ENCODE assay signal across 12 cellular contexts in the genomic region with DNA sequence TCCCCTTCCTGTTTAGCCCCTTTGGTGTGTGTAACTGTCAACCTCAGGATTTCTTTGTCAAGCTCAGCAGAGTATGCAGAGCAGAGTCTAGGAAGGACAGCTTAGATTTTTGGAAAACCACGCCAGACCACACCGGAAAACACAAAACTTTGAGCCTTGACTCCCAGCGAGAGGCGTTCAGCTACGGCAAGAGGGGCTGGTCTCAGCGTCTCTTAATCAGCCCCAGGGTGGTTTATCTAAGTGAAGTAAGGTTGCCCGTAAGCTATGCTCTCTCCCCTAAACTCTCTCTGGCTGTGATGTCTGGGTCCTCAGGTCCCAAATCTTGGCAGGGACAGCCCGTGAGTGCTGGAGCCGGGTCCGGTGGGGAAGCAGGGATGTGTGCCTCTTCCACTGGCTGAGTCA.
DNase-seq lines count a peak whose midpoint lies in the region; ATAC-seq and TF ChIP-seq lines count a peak whose summit lies in the region.
"Had no signal": no experiment of that assay in that cellular context is flagged by ENCODE, and none has a peak within 500 bp of the region (broad histone marks: within the 10 kb centered on the region; RNA-seq: fewer than 3 reads in every experiment).

No MANE protein-coding gene starts in this region.

- no peak overlapping the region for H4K91ac ChIP-seq in mesenchymal stem cell (ENCODE audit: low read length)

- H3K4ac ChIP-seq in mesenchymal stem cell (ENCODE audit: low read depth in 1 of 2, low read length in 2 of 2): no peak overlapping the region

- peak overlapping the region; percentile 87; the same call in 1 of the 2 replicates for H3K27ac Mint-ChIP-seq in GM23338
- no peak overlapping the region for H3K27ac Mint-ChIP-seq in activated T-helper 1 cell treated with anti-CD3 and anti-CD28 coated beads, Interleukin-12 subunit alpha, Interleukin-12 subunit beta, Interleukin-2, Interleukin-4 antibody, amounts not matched to agents 30 ng/mL and 10 ng/mL and 1 ng/mL, durations not matched to agents 14 hours and 24 hours and 36 hours

- WGBS in mesenchymal stem cell: 84% methylated on average over 10 of the region's 10 CpGs

- no peak overlapping the region for H3K23ac ChIP-seq in mesenchymal stem cell (ENCODE audit: low read length in 2 of 2)

- no peaks in the 10 kb centered on the region for H3F3A ChIP-seq in GM23338 (replicated peaks; ENCODE audit: low read depth)

- H3K4me1 ChIP-seq in BLaER1 (peaks cover 60% of the 10 kb centered on the region), GM23338 (ENCODE audit: insufficient read depth) (no peaks in the 10 kb centered on the region), mesenchymal stem cell (ENCODE audit: control insufficient read depth, insufficient read depth, low read depth, low read length) (peaks cover 5% of the 10 kb centered on the region), uterus (no peaks in the 10 kb centered on the region)
- H3K4me1 ChIP-seq: transverse colon had no signal

- H3K4me3 ChIP-seq in BLaER1: peak overlapping the region; percentile 52
- no peak overlapping the region for H3K4me3 ChIP-seq in GM23338
- no peak overlapping the region for H3K4me3 ChIP-seq in mesenchymal stem cell (ENCODE audit: insufficient read depth in 1 of 2, low read depth in 1 of 2, low read length in 2 of 2)
- no peak overlapping the region for H3K4me3 ChIP-seq in uterus
- H3K4me3 ChIP-seq in foreskin fibroblast (ENCODE audit: low read depth in 1 of 2, low read length in 2 of 2): no peak overlapping the region
- H3K4me3 ChIP-seq: dorsolateral prefrontal cortex, transverse colon had no signal

- no peak for ATAC-seq in GM23338

- no peaks in the 10 kb centered on the region for H3K27me3 Mint-ChIP-seq in GM23338 (ENCODE audit: insufficient read depth, low read depth, poor library complexity)
- H3K27me3 Mint-ChIP-seq in activated T-helper 1 cell treated with anti-CD3 and anti-CD28 coated beads, Interleukin-12 subunit alpha, Interleukin-12 subunit beta, Interleukin-2, Interleukin-4 antibody, amounts not matched to agents 30 ng/mL and 10 ng/mL and 1 ng/mL, durations not matched to agents 14 hours and 24 hours and 36 hours (ENCODE audit: insufficient read depth): peaks cover 9% of the 10 kb centered on the region

- H3K9me3 ChIP-seq in BLaER1 (no peaks in the 10 kb centered on the region; the same call in 1 of the 2 replicates), mesenchymal stem cell (ENCODE audit: control insufficient read depth, low read length) (no peaks in the 10 kb centered on the region), uterus (no peaks in the 10 kb centered on the region)
- H3K9me3 ChIP-seq: transverse colon had no signal

- no peak overlapping the region for H3K14ac ChIP-seq in mesenchymal stem cell (ENCODE audit: low read length in 2 of 2)

- H3K27me3 ChIP-seq in BLaER1 (no peaks in the 10 kb centered on the region), GM23338 (ENCODE audit: insufficient read depth) (no peaks in the 10 kb centered on the region), mesenchymal stem cell (ENCODE audit: control insufficient read depth in 1 of 2, insufficient read depth in 1 of 2, low read length in 2 of 2) (no peaks in the 10 kb centered on the region), uterus (no peaks in the 10 kb centered on the region)
- H3K27me3 ChIP-seq: dorsolateral prefrontal cortex, transverse colon had no signal

- H3K9me2 ChIP-seq in GM23338 (ENCODE audit: insufficient read depth): no peaks in the 10 kb centered on the region

- no peak overlapping the region for H2BK15ac ChIP-seq in mesenchymal stem cell (ENCODE audit: low read depth, poor library complexity, severe bottlenecking)

- H3K79me1 ChIP-seq in mesenchymal stem cell (replicated peaks; ENCODE audit: low read length, poor library complexity, severe bottlenecking): no peaks in the 10 kb centered on the region

- H3K36me3 Mint-ChIP-seq in GM23338 (ENCODE audit: low read depth): no peaks in the 10 kb centered on the region
- H3K36me3 Mint-ChIP-seq in activated T-helper 1 cell treated with anti-CD3 and anti-CD28 coated beads, Interleukin-12 subunit alpha, Interleukin-12 subunit beta, Interleukin-2, Interleukin-4 antibody, amounts not matched to agents 30 ng/mL and 10 ng/mL and 1 ng/mL, durations not matched to agents 14 hours and 24 hours and 36 hours (ENCODE audit: low read depth): no peaks in the 10 kb centered on the region

- H3K4me2 ChIP-seq in BLaER1 (peak overlapping the region; percentile 94), GM23338 (no peak overlapping the region), mesenchymal stem cell (ENCODE audit: low read length, poor library complexity, severe bottlenecking) (no peak overlapping the region)

- H3K27ac ChIP-seq in BLaER1: peak overlapping the region; percentile 69
- no peak overlapping the region for H3K27ac ChIP-seq in GM23338 (ENCODE audit: low read depth)
- H3K27ac ChIP-seq in mesenchymal stem cell (ENCODE audit: low read length, poor library complexity, severe bottlenecking): no peak overlapping the region
- H3K27ac ChIP-seq in uterus: no peak overlapping the region
- H3K27ac ChIP-seq: dorsolateral prefrontal cortex, transverse colon had no signal

- intact Hi-C loops in activated T-helper 1 cell treated with anti-CD3 and anti-CD28 coated beads, Interleukin-12 subunit alpha, Interleukin-12 subunit beta, Interleukin-2, Interleukin-4 antibody, amounts not matched to agents 30 ng/mL and 10 ng/mL and 1 ng/mL, durations not matched to agents 14 hours and 24 hours and 36 hours (cut with micrococcal nuclease): no loop called here
- intact Hi-C loops in uterus (cut with DNase I; ENCODE audit: low total_unique reads): no loop called here

- H2BK120ac ChIP-seq in mesenchymal stem cell (ENCODE audit: low read depth, low read length): no peak overlapping the region

- TF ChIP-seq POLR2A in uterus (IDR thresholded peaks at IDR 0.05): no peak

- no peaks in the 10 kb centered on the region for H3K9me3 Mint-ChIP-seq in GM23338
- H3K9me3 Mint-ChIP-seq in activated T-helper 1 cell treated with anti-CD3 and anti-CD28 coated beads, Interleukin-12 subunit alpha, Interleukin-12 subunit beta, Interleukin-2, Interleukin-4 antibody, amounts not matched to agents 30 ng/mL and 10 ng/mL and 1 ng/mL, durations not matched to agents 14 hours and 24 hours and 36 hours: no peaks in the 10 kb centered on the region

- H3K4me1 Mint-ChIP-seq in GM23338: no peaks in the 10 kb centered on the region
- peaks cover 11% of the 10 kb centered on the region for H3K4me1 Mint-ChIP-seq in activated T-helper 1 cell treated with anti-CD3 and anti-CD28 coated beads, Interleukin-12 subunit alpha, Interleukin-12 subunit beta, Interleukin-2, Interleukin-4 antibody, amounts not matched to agents 30 ng/mL and 10 ng/mL and 1 ng/mL, durations not matched to agents 14 hours and 24 hours and 36 hours (ENCODE audit: low read depth)

- no peaks in the 10 kb centered on the region for H4K20me1 ChIP-seq in BLaER1
- no peaks in the 10 kb centered on the region for H4K20me1 ChIP-seq in GM23338 (replicated peaks; ENCODE audit: insufficient read depth)

- H3K18ac ChIP-seq in mesenchymal stem cell (ENCODE audit: low read depth in 1 of 2, low read length in 2 of 2): peak overlapping the region in 1 of 2 experiments; percentile 18

- no peak overlapping the region for H2BK5ac ChIP-seq in mesenchymal stem cell (ENCODE audit: low read depth, low read length, poor library complexity, severe bottlenecking)

- H3K4me3 Mint-ChIP-seq in GM23338: no peak overlapping the region
- H3K4me3 Mint-ChIP-seq in activated T-helper 1 cell treated with anti-CD3 and anti-CD28 coated beads, Interleukin-12 subunit alpha, Interleukin-12 subunit beta, Interleukin-2, Interleukin-4 antibody, amounts not matched to agents 30 ng/mL and 10 ng/mL and 1 ng/mL, durations not matched to agents 14 hours and 24 hours and 36 hours: peak overlapping the region; percentile 9

- H3K79me2 ChIP-seq in GM23338 (replicated peaks; ENCODE audit: insufficient read depth): no peaks in the 10 kb centered on the region

- TF ChIP-seq CTCF in GM23338 (conservative IDR thresholded peaks at IDR 0.05; ENCODE audit: low read depth in 2 of 2) (no peak), uterus (IDR thresholded peaks at IDR 0.05) (no peak), foreskin fibroblast (IDR thresholded peaks at IDR 0.05; ENCODE audit: low read depth, low read length) (no peak)

- no peaks in the 10 kb centered on the region for H3K36me3 ChIP-seq in BLaER1
- no peaks in the 10 kb centered on the region for H3K36me3 ChIP-seq in GM23338 (ENCODE audit: insufficient read depth)
- H3K36me3 ChIP-seq in mesenchymal stem cell (ENCODE audit: control insufficient read depth in 1 of 2, insufficient read depth in 2 of 2, low read depth in 1 of 2, low read length in 2 of 2): no peaks in the 10 kb centered on the region
- no peaks in the 10 kb centered on the region for H3K36me3 ChIP-seq in uterus
- H3K36me3 ChIP-seq: transverse colon had no signal

- H2AK5ac ChIP-seq in mesenchymal stem cell (ENCODE audit: low read length, severe bottlenecking): no peak overlapping the region

- peak overlapping the region; percentile 68; the same call in 1 of the 2 replicates for H3K9ac ChIP-seq in BLaER1
- peak overlapping the region; percentile 37 for H3K9ac ChIP-seq in mesenchymal stem cell (ENCODE audit: low read length)

- H4K8ac ChIP-seq in mesenchymal stem cell (ENCODE audit: low read length): no peak overlapping the region

- peak overlapping the region in 1 of 2 experiments; percentile 65 for H2BK12ac ChIP-seq in mesenchymal stem cell (ENCODE audit: low read length in 2 of 2)

- no peak for DNase-seq in GM23338 (ENCODE audit: low spot score)
- DNase-seq in activated T-helper 1 cell treated with anti-CD3 and anti-CD28 coated beads, Interleukin-12 subunit alpha, Interleukin-12 subunit beta, Interleukin-2, Interleukin-4 antibody, amounts not matched to agents 30 ng/mL and 10 ng/mL and 1 ng/mL, durations not matched to agents 14 hours and 24 hours and 36 hours (ENCODE audit: low spot score): no peak
- no peak for DNase-seq in mesenchymal stem cell
- DNase-seq in uterus: no peak
- DNase-seq in NCI-H226: no peak
- DNase-seq in foreskin fibroblast: no peak
- no peak for DNase-seq in HuH-7 (ENCODE audit: low spot score)
- DNase-seq: DMS79 treated with DMSO at 0.1 percent for 48 hours, dorsolateral prefrontal cortex, NCI-H1092 treated with DMSO at 0.1 percent for 48 hours, transverse colon had no signal

- peak overlapping the region; percentile 74; the same call in 1 of the 2 replicates for H2AFZ ChIP-seq in GM23338
- H2AFZ ChIP-seq in mesenchymal stem cell (ENCODE audit: low read depth, low read length): no peak overlapping the region

TF ChIP-seq in GM23338, 12 proteins besides CTCF, POLR2A, EP300 and RAD21 (continues in another document):
- TF ChIP-seq EZH2 (IDR thresholded peaks at IDR 0.05; ENCODE audit: low read depth, unreplicated experiment) (no peak), NANOG (IDR thresholded peaks at IDR 0.05; ENCODE audit: borderline replicate concordance) (no peak), EZH2phosphoT487 (IDR thresholded peaks at IDR 0.05; ENCODE audit: unreplicated experiment) (no peak)
